ENCODE assay signal across 8 cellular contexts in the genomic region with DNA sequence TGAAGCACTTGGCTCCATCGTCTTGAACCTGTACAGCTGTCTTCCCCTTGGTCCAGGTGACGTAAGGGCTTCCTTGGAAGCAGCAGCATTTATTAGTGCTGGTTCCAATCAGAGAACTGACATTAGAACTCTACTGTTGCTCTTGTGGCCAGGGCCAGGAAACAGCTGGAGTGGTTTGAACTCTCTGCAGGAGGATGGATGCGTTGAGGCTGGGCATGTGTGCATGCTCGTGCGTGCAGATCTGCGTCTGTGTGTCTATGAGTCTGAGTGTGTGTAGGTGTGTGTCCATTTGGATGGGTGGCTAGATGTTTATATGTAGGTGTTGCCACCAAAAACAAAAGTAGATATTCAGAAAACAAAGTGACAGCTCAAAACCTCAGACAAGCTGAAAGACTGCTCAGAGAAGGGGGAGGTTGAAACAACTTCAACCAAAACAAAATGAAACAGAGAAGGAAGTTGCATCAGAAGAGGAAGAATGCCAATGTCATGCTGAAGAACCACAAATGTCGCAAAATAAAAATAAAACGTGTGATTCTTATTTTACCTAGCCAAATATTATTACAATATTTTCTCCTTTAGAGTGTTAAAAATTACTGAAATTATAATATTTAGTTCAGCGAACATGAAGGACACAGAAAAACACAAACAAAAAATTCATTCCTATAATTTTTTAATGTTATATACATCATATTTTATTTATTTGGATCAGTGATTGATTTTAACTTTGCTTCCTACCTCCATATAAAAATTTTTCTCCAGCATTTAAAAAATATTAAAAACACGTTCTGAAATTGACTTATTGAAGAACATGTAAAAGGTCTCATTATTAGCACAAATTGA.
A peak's percentile ranks its signal among the peaks of the same experiment; 100 is the strongest.
DNase-seq lines count a peak whose midpoint lies in the region; ATAC-seq lines count a peak whose summit lies in the region.

No MANE protein-coding gene starts in this region.

- H3K36me3 Mint-ChIP-seq in activated CD8-positive, alpha-beta T cell treated with anti-CD3 and anti-CD28 coated beads, Interleukin-2, amount 10 ng/mL, durations not matched to agents 7 days and 5 days (ENCODE audit: low read depth), result peaks cover 2% of the 10 kb centered on the region

- no peak overlapping the region for H3K4me3 ChIP-seq in H7 (ENCODE audit: insufficient read depth, low read depth, low read length)

- no peaks in the 10 kb centered on the region for H3K27me3 ChIP-seq in H7 (ENCODE audit: control insufficient read depth, insufficient read depth, low read length)

- H3K9me3 ChIP-seq in KOPT-K1 (ENCODE audit: insufficient read depth, low read length, poor library complexity, severe bottlenecking), result no peaks in the 10 kb centered on the region

- H3K27ac Mint-ChIP-seq in activated CD8-positive, alpha-beta T cell treated with anti-CD3 and anti-CD28 coated beads, Interleukin-2, amount 10 ng/mL, durations not matched to agents 7 days and 5 days, result peak overlapping the region; percentile 89

- H3K4me1 Mint-ChIP-seq in activated CD8-positive, alpha-beta T cell treated with anti-CD3 and anti-CD28 coated beads, Interleukin-2, amount 10 ng/mL, durations not matched to agents 7 days and 5 days (ENCODE audit: low read depth), result peaks cover 58% of the 10 kb centered on the region

- no peaks in the 10 kb centered on the region for H3K9me3 Mint-ChIP-seq in activated CD8-positive, alpha-beta T cell treated with anti-CD3 and anti-CD28 coated beads, Interleukin-2, amount 10 ng/mL, durations not matched to agents 7 days and 5 days (ENCODE audit: insufficient read depth)

- DNase-seq in CD1c-positive myeloid dendritic cell (ENCODE audit: extremely low spot score) (peak; percentile 80), fibroblast of gingiva (ENCODE audit: low read depth) (peak; percentile 55), H7 (no peak), NCI-H2227 (lab: John Stamatoyannopoulos, UW; ENCODE audit: unreplicated experiment) (no peak)
- DNase-seq in activated CD8-positive, alpha-beta T cell treated with anti-CD3 and anti-CD28 coated beads, Interleukin-2, amount 10 ng/mL, durations not matched to agents 7 days and 5 days, result peak; percentile 76
- peak; percentile 12 to 29 for DNase-seq in stimulated activated CD4-positive, alpha-beta T cell treated with anti-CD3 and anti-CD28 coated beads, Interleukin-15, amount 100 ng/mL, for 1 hour (ENCODE audit: low read depth in 1 of 2, low spot score in 1 of 2)

- H3K27me3 Mint-ChIP-seq in activated CD8-positive, alpha-beta T cell treated with anti-CD3 and anti-CD28 coated beads, Interleukin-2, amount 10 ng/mL, durations not matched to agents 7 days and 5 days (ENCODE audit: low read depth), result peaks cover 3% of the 10 kb centered on the region

- ATAC-seq in GM21447 (IDR thresholded peaks at IDR 0.05; ENCODE audit: unreplicated experiment), result peak; percentile 84
- ATAC-seq in activated CD8-positive, alpha-beta T cell treated with anti-CD3 and anti-CD28 coated beads, Interleukin-2, amount 10 ng/mL, durations not matched to agents 7 days and 5 days, result peak; percentile 77

- H3K4me3 Mint-ChIP-seq in activated CD8-positive, alpha-beta T cell treated with anti-CD3 and anti-CD28 coated beads, Interleukin-2, amount 10 ng/mL, durations not matched to agents 7 days and 5 days, result peak overlapping the region; percentile 69

- H3K27ac ChIP-seq in KOPT-K1 (ENCODE audit: low read depth, low read length, poor library complexity, severe bottlenecking), result peak overlapping the region; percentile 68

- POLR2A ChIA-PET in activated CD8-positive, alpha-beta T cell treated with anti-CD3 and anti-CD28 coated beads, Interleukin-2, amount 10 ng/mL, durations not matched to agents 7 days and 5 days (lab: Charles Lee), result interaction anchor here (0.7 to 2.0 kb wide), 5 partner anchors 44 to 128 kb away, joined by 3 to 14 read pairs (median 5); a partner anchor contains a TSS

- no peaks in the 10 kb centered on the region for H3K36me3 ChIP-seq in KOPT-K1 (ENCODE audit: insufficient read depth, low read length)
- H3K36me3 ChIP-seq in H7 (replicated peaks; ENCODE audit: control insufficient read depth, insufficient read depth, low read length), result no peaks in the 10 kb centered on the region

- CTCF ChIA-PET in activated CD8-positive, alpha-beta T cell treated with anti-CD3 and anti-CD28 coated beads, Interleukin-2, amount 10 ng/mL, durations not matched to agents 7 days and 5 days (lab: Charles Lee), result interaction anchor here (1.2 kb wide), 1 partner anchor 335 kb away, joined by 3 read pairs; no protein-coding TSS in a partner anchor

Comparison
In these comparisons a context has a peak if more than half of its experiments do, and no peak if none do; other contexts are left out.
1. DNase-seq: peak in CD1c-positive myeloid dendritic cell (single experiment), activated CD8-positive, alpha-beta T cell treated with anti-CD3 and anti-CD28 coated beads, Interleukin-2, amount 10 ng/mL, durations not matched to agents 7 days and 5 days (single experiment), fibroblast of gingiva (single experiment) and stimulated activated CD4-positive, alpha-beta T cell treated with anti-CD3 and anti-CD28 coated beads, Interleukin-15, amount 100 ng/mL, for 1 hour (2 of 2); none in H7 (single experiment) and NCI-H2227 (single experiment).